ENCODE assay signal across 14 cellular contexts in the genomic region with DNA sequence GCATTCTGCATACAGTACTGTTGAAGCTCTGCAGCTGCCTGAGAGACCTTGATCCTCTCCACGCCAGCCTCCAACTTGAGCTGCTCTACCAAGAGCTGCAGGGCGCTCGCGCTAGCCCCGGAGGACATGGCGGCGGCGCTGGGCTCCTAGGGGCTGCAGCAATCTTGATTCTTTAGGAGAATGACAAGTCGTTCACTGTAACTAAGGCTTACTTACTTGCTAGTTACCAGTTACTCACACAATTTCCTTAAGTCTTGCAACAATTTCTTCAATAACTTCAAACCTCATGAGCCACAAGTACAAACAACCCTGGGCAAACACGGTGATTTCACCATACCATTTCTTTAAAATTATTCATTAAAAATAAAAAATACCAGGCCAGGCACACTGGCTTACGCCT.
"Had no signal": no experiment of that assay in that cellular context is flagged by ENCODE, and none has a peak within 500 bp of the region (broad histone marks: within the 10 kb centered on the region; RNA-seq: fewer than 3 reads in every experiment).

No MANE protein-coding gene starts in this region.

- H3K9me3 Mint-ChIP-seq: activated naive CD4-positive, alpha-beta T cell treated with anti-CD3 and anti-CD28 coated beads for 36 hours; activated T-helper 17 cell treated with anti-CD3 and anti-CD28 coated beads, Interleukin-2, amount 50 U/mL, for 72 hours; mesothelial cell of epicardium had no signal

- H3K27me3 ChIP-seq: cardiac muscle cell, ovary, sigmoid colon had no signal

- H3K9me3 ChIP-seq: ovary, sigmoid colon, thoracic aorta had no signal

- H3K4me3 Mint-ChIP-seq: activated naive CD4-positive, alpha-beta T cell treated with anti-CD3 and anti-CD28 coated beads for 36 hours; activated T-helper 17 cell treated with anti-CD3 and anti-CD28 coated beads, Interleukin-2, amount 50 U/mL, for 72 hours; mesothelial cell of epicardium had no signal

- H3K27ac ChIP-seq: cardiac muscle cell, ovary, sigmoid colon, thoracic aorta had no signal

- H3K27me3 Mint-ChIP-seq: activated T-helper 17 cell treated with anti-CD3 and anti-CD28 coated beads, Interleukin-2, amount 50 U/mL, for 72 hours had no signal

- ATAC-seq: activated T-helper 17 cell treated with anti-CD3 and anti-CD28 coated beads, Interleukin-2, amount 50 U/mL, for 72 hours; esophagus mucosa had no signal

- FAIRE-seq: astrocyte had no signal

- DNase-seq: activated CD4-positive, alpha-beta T cell treated with anti-CD3 and anti-CD28 coated beads for 48 hours; activated naive CD4-positive, alpha-beta T cell treated with anti-CD3 and anti-CD28 coated beads for 36 hours; foreskin fibroblast; glutamatergic neuron; ovary; sigmoid colon; stimulated activated CD4-positive, alpha-beta T cell treated with anti-CD3 and anti-CD28 coated beads, Interleukin-1b, Interleukin-23, amount 100 ng/mL, for 48 hours; T-helper 2 cell had no signal

- H3K4me3 ChIP-seq: cardiac muscle cell, ovary, sigmoid colon, thoracic aorta had no signal

- H3K36me3 Mint-ChIP-seq: mesothelial cell of epicardium had no signal

- H3K36me3 ChIP-seq: cardiac muscle cell, ovary, sigmoid colon, thoracic aorta had no signal

- H3K27ac Mint-ChIP-seq: activated naive CD4-positive, alpha-beta T cell treated with anti-CD3 and anti-CD28 coated beads for 36 hours; activated T-helper 17 cell treated with anti-CD3 and anti-CD28 coated beads, Interleukin-2, amount 50 U/mL, for 72 hours; mesothelial cell of epicardium had no signal
